27 cellular contexts compared by ENCODE assay signal in genomic region chr12:94089891-94090290, GRCh38. TPM values are rescaled to one million over a fixed set of nuclear protein-coding genes. Genes with fewer than 3 reads are reported as not detected.
DNase-seq lines count a peak whose midpoint lies in the region; ATAC-seq and TF ChIP-seq lines count a peak whose summit lies in the region.
"Had no signal": no experiment of that assay in that cellular context is flagged by ENCODE, and none has a peak within 500 bp of the region (broad histone marks: within the 10 kb centered on the region; RNA-seq: fewer than 3 reads in every experiment).

No MANE protein-coding gene starts in this region.

- H3K4me3 ChIP-seq in choroid plexus epithelial cell (ENCODE audit: low read depth, low read length) (no peak overlapping the region), mesenchymal stem cell (ENCODE audit: insufficient read depth in 1 of 2, low read depth in 1 of 2, low read length in 2 of 2) (no peak overlapping the region), lower lobe of right lung (no peak overlapping the region), MG63 (no peak overlapping the region)
- H3K4me3 ChIP-seq: breast epithelium, coronary artery had no signal

- H3K27me3 ChIP-seq in mesenchymal stem cell (ENCODE audit: control insufficient read depth in 1 of 2, insufficient read depth in 1 of 2, low read length in 2 of 2) (no peaks in the 10 kb centered on the region), lower lobe of right lung (ENCODE audit: low read depth) (no peaks in the 10 kb centered on the region), MG63 (no peaks in the 10 kb centered on the region)
- H3K27me3 ChIP-seq: breast epithelium had no signal

- H3K18ac ChIP-seq in mesenchymal stem cell (ENCODE audit: low read depth in 1 of 2, low read length in 2 of 2), result no peak overlapping the region

- no peaks in the 10 kb centered on the region for H3K9me3 Mint-ChIP-seq in stimulated activated memory B cell treated with anti-CD40 and anti-IgM and Interleukin-4, amounts not matched to agents 10 μg/mL and 1 μg/mL and 100 μg/mL, for 72 hours
- H3K9me3 Mint-ChIP-seq: activated naive CD8-positive, alpha-beta T cell treated with anti-CD3 and anti-CD28 coated beads, Interleukin-2, amount 50 U/mL, for 24 hours; CD4-positive, alpha-beta T cell; HFFc6 had no signal

- no peak overlapping the region for H3K27ac Mint-ChIP-seq in stimulated activated memory B cell treated with anti-CD40 and anti-IgM and Interleukin-4, amounts not matched to agents 10 μg/mL and 1 μg/mL and 100 μg/mL, for 72 hours
- H3K27ac Mint-ChIP-seq: activated naive CD8-positive, alpha-beta T cell treated with anti-CD3 and anti-CD28 coated beads, Interleukin-2, amount 50 U/mL, for 24 hours; CD4-positive, alpha-beta T cell; endodermal cell; HFFc6; nephron progenitor cell; T-helper 2 cell treated with Interferon-gamma antibody and Interleukin-4, amounts not matched to agents 5 μg/mL and 100 μg/mL, for 36 hours had no signal

- H2BK12ac ChIP-seq in mesenchymal stem cell (ENCODE audit: low read length in 2 of 2), result no peak overlapping the region

- no peak overlapping the region for H3K14ac ChIP-seq in mesenchymal stem cell (ENCODE audit: low read length in 2 of 2)

- H3K9ac ChIP-seq in mesenchymal stem cell (ENCODE audit: low read length), result no peak overlapping the region
- H3K9ac ChIP-seq: parathyroid adenoma had no signal

- H3K9me3 ChIP-seq in mesenchymal stem cell (ENCODE audit: control insufficient read depth, low read length) (no peaks in the 10 kb centered on the region), lower lobe of right lung (no peaks in the 10 kb centered on the region), MG63 (no peaks in the 10 kb centered on the region)
- H3K9me3 ChIP-seq: breast epithelium had no signal

- H2BK5ac ChIP-seq in mesenchymal stem cell (ENCODE audit: low read depth, low read length, poor library complexity, severe bottlenecking), result no peak overlapping the region

- intact Hi-C loops in lower lobe of right lung (cut with DNase I), result no loop called here

- H4K91ac ChIP-seq in mesenchymal stem cell (ENCODE audit: low read length), result no peak overlapping the region

- no peak for TF ChIP-seq CTCF in choroid plexus epithelial cell (conservative IDR thresholded peaks at IDR 0.05; ENCODE audit: low read depth, low read length)
- TF ChIP-seq CTCF in lower lobe of right lung (IDR thresholded peaks at IDR 0.05), result no peak

- 77% methylated on average over 3 of the region's 3 CpGs for WGBS in mesenchymal stem cell

- H3K36me3 ChIP-seq in mesenchymal stem cell (ENCODE audit: control insufficient read depth in 1 of 2, insufficient read depth in 2 of 2, low read depth in 1 of 2, low read length in 2 of 2), result no peaks in the 10 kb centered on the region
- no peaks in the 10 kb centered on the region for H3K36me3 ChIP-seq in lower lobe of right lung
- no peaks in the 10 kb centered on the region for H3K36me3 ChIP-seq in MG63
- H3K36me3 ChIP-seq: breast epithelium had no signal

- H3K4me1 ChIP-seq in mesenchymal stem cell (ENCODE audit: control insufficient read depth, insufficient read depth, low read depth, low read length), result no peaks in the 10 kb centered on the region
- no peaks in the 10 kb centered on the region for H3K4me1 ChIP-seq in lower lobe of right lung
- H3K4me1 ChIP-seq: parathyroid adenoma had no signal

- H3K27ac ChIP-seq in mesenchymal stem cell (ENCODE audit: low read length, poor library complexity, severe bottlenecking) (no peak overlapping the region), lower lobe of right lung (no peak overlapping the region)
- H3K27ac ChIP-seq: breast epithelium, coronary artery, parathyroid adenoma had no signal

- H4K8ac ChIP-seq in mesenchymal stem cell (ENCODE audit: low read length), result no peak overlapping the region

- H3K4me3 Mint-ChIP-seq in stimulated activated memory B cell treated with anti-CD40 and anti-IgM and Interleukin-4, amounts not matched to agents 10 μg/mL and 1 μg/mL and 100 μg/mL, for 72 hours, result no peak overlapping the region
- H3K4me3 Mint-ChIP-seq: activated naive CD8-positive, alpha-beta T cell treated with anti-CD3 and anti-CD28 coated beads, Interleukin-2, amount 50 U/mL, for 24 hours; CD4-positive, alpha-beta T cell; endodermal cell; HFFc6; nephron progenitor cell; T-helper 2 cell treated with Interferon-gamma antibody and Interleukin-4, amounts not matched to agents 5 μg/mL and 100 μg/mL, for 36 hours had no signal

- DNase-seq in EH (ENCODE audit: low read depth) (peak; percentile 85), MV-4-11 (lab: John Stamatoyannopoulos, UW) (peak; percentile 56), choroid plexus epithelial cell (ENCODE audit: low read depth) (peak; percentile 43), mesenchymal stem cell (peak; percentile 35), lower lobe of right lung (no peak), MG63 (no peak)
- DNase-seq: activated CD4-positive, alpha-beta T cell treated with anti-CD3 and anti-CD28 coated beads, Interleukin-2, amount 50 U/mL, for 48 hours; activated CD4-positive, CD25-positive, alpha-beta regulatory T cell; activated effector memory CD4-positive, alpha-beta T cell treated with anti-CD3 and anti-CD28 coated beads, Interleukin-2, amount 50 U/mL, for 16 hours; activated naive CD8-positive, alpha-beta T cell treated with anti-CD3 and anti-CD28 coated beads, Interleukin-2, amount 50 U/mL, for 24 hours; CD4-positive, alpha-beta T cell; DMS153; endodermal cell; GDM1; HFFc6; KG1; NCI-H1105; NCI-H2081 treated with DMSO at 0.1 percent for 48 hours; nephron progenitor cell; RPMI8226; stimulated activated CD4-positive, alpha-beta T cell treated with anti-CD3 and anti-CD28 coated beads, Interleukin-15, amount 100 ng/mL, for 24 hours had no signal

- no peak overlapping the region for H2AK5ac ChIP-seq in mesenchymal stem cell (ENCODE audit: low read length, severe bottlenecking)

- no peaks in the 10 kb centered on the region for H3K4me1 Mint-ChIP-seq in stimulated activated memory B cell treated with anti-CD40 and anti-IgM and Interleukin-4, amounts not matched to agents 10 μg/mL and 1 μg/mL and 100 μg/mL, for 72 hours
- H3K4me1 Mint-ChIP-seq: activated naive CD8-positive, alpha-beta T cell treated with anti-CD3 and anti-CD28 coated beads, Interleukin-2, amount 50 U/mL, for 24 hours; endodermal cell; nephron progenitor cell had no signal

- no peak overlapping the region for H3K4ac ChIP-seq in mesenchymal stem cell (ENCODE audit: low read depth in 1 of 2, low read length in 2 of 2)

- H3K4me2 ChIP-seq in mesenchymal stem cell (ENCODE audit: low read length, poor library complexity, severe bottlenecking), result no peak overlapping the region

- no peak overlapping the region for H2AFZ ChIP-seq in mesenchymal stem cell (ENCODE audit: low read depth, low read length)
- H2AFZ ChIP-seq: parathyroid adenoma had no signal

- peaks cover 18% of the 10 kb centered on the region for H3K27me3 Mint-ChIP-seq in stimulated activated memory B cell treated with anti-CD40 and anti-IgM and Interleukin-4, amounts not matched to agents 10 μg/mL and 1 μg/mL and 100 μg/mL, for 72 hours
- H3K27me3 Mint-ChIP-seq: activated naive CD8-positive, alpha-beta T cell treated with anti-CD3 and anti-CD28 coated beads, Interleukin-2, amount 50 U/mL, for 24 hours; CD4-positive, alpha-beta T cell had no signal

- H3K79me1 ChIP-seq in mesenchymal stem cell (replicated peaks; ENCODE audit: low read length, poor library complexity, severe bottlenecking), result no peaks in the 10 kb centered on the region

- no peak overlapping the region for H3K23ac ChIP-seq in mesenchymal stem cell (ENCODE audit: low read length in 2 of 2)

- no peak overlapping the region for H2BK15ac ChIP-seq in mesenchymal stem cell (ENCODE audit: low read depth, poor library complexity, severe bottlenecking)

- no peak overlapping the region for H2BK120ac ChIP-seq in mesenchymal stem cell (ENCODE audit: low read depth, low read length)

- H3K36me3 Mint-ChIP-seq in stimulated activated memory B cell treated with anti-CD40 and anti-IgM and Interleukin-4, amounts not matched to agents 10 μg/mL and 1 μg/mL and 100 μg/mL, for 72 hours, result no peaks in the 10 kb centered on the region

- no peak for ATAC-seq in lower lobe of right lung
- ATAC-seq in stimulated activated memory B cell treated with anti-CD40 and anti-IgM and Interleukin-4, amounts not matched to agents 10 μg/mL and 1 μg/mL and 100 μg/mL, for 72 hours, result no peak
- ATAC-seq: activated naive CD8-positive, alpha-beta T cell treated with anti-CD3 and anti-CD28 coated beads, Interleukin-2, amount 50 U/mL, for 24 hours; sciatic nerve had no signal

RNA-seq across cellular contexts. Expression of gene PLXNC1, which starts 58.5 kb away (rescaled TPM):
- polyA plus RNA-seq in mesenchymal stem cell (2013, experiment 1 of 2), result 2.2 TPM
- polyA plus RNA-seq in mesenchymal stem cell (2013, experiment 2 of 2), result 2.3 TPM
- total RNA-seq in lower lobe of right lung, result 28.0 TPM
- 0.16 and 0.52 TPM in 2 replicates for total RNA-seq in MG63 (2014; rRNA removed; shearing (Covaris generic); ENCODE audit: low replicate concordance)

Comparison
In these comparisons a context has a peak if more than half of its experiments do, and no peak if none do; other contexts are left out.
1. DNase-seq: peak in EH (single experiment), MV-4-11 (single experiment), choroid plexus epithelial cell (single experiment) and mesenchymal stem cell (single experiment); none in lower lobe of right lung (single experiment) and MG63 (single experiment).
2. RNA of gene PLXNC1, which starts 58.5 kb away (total RNA-seq): 28.0 TPM in lower lobe of right lung (single experiment); 0.16 to 0.52 TPM in MG63; every median in the first group is over 10 times any median in the second.